ENCODE assay signal across 33 cellular contexts in genomic region chr14:74424606-74425005, GRCh38. TPM values are rescaled to one million over a fixed set of nuclear protein-coding genes. Genes with fewer than 3 reads are reported as not detected.
"Had no signal": no experiment of that assay in that cellular context is flagged by ENCODE, and none has a peak within 500 bp of the region (broad histone marks: within the 10 kb centered on the region; RNA-seq: fewer than 3 reads in every experiment).

No MANE protein-coding gene starts in this region.

- ATAC-seq: activated naive CD4-positive, alpha-beta T cell treated with anti-CD3 and anti-CD28 coated beads, Interleukin-2, amount 50 U/mL, for 72 hours; activated T-cell treated with anti-CD3 and anti-CD28 coated beads, Interleukin-2, amount 50 U/mL, for 72 hours; foreskin keratinocyte; gastrocnemius medialis; T-helper 17 cell had no signal

- H3K4me1 Mint-ChIP-seq: T-helper 17 cell had no signal

- H3K9me3 Mint-ChIP-seq: activated CD4-positive, alpha-beta memory T cell treated with anti-CD3 and anti-CD28 coated beads, Interleukin-2, amount 10 ng/mL, durations not matched to agents 7 days and 5 days; activated CD4-positive, alpha-beta T cell treated with anti-CD3 and anti-CD28 coated beads, Interleukin-2, amount 10 ng/mL, durations not matched to agents 7 days and 5 days; activated naive CD4-positive, alpha-beta T cell treated with anti-CD3 and anti-CD28 coated beads, Interleukin-2, amount 10 ng/mL, durations not matched to agents 7 days and 5 days; activated naive CD4-positive, alpha-beta T cell treated with anti-CD3 and anti-CD28 coated beads, Interleukin-2, amount 50 U/mL, for 72 hours; activated naive CD8-positive, alpha-beta T cell treated with anti-CD3 and anti-CD28 coated beads, Interleukin-2, amount 10 ng/mL, durations not matched to agents 7 days and 5 days; activated T-cell treated with anti-CD3 and anti-CD28 coated beads, Interleukin-2, amount 50 U/mL, for 24 hours; dendritic cell treated with granulocyte-macrophage colony-stimulating factor and Interleukin-4, amounts not matched to agents 40 ng/mL and 50 ng/mL, for 4 days; T-helper 2 cell treated with Interferon-gamma antibody and Interleukin-4, amounts not matched to agents 5 μg/mL and 100 μg/mL, for 36 hours had no signal

- H3K27ac ChIP-seq: ascending aorta, brain microvascular endothelial cell, coronary artery, dorsolateral prefrontal cortex, esophagus muscularis mucosa, foreskin keratinocyte, gastrocnemius medialis, heart left ventricle, WERI-Rb-1 had no signal

- DNase-seq: activated CD4-positive, alpha-beta memory T cell treated with anti-CD3 and anti-CD28 coated beads, Interleukin-2, amount 10 ng/mL, durations not matched to agents 7 days and 5 days; activated CD4-positive, alpha-beta T cell treated with anti-CD3 and anti-CD28 coated beads for 1 hour; activated CD4-positive, alpha-beta T cell treated with anti-CD3 and anti-CD28 coated beads for 4 hours; activated CD4-positive, alpha-beta T cell treated with anti-CD3 and anti-CD28 coated beads, Interleukin-2, amount 10 ng/mL, durations not matched to agents 7 days and 5 days; activated CD4-positive, alpha-beta T cell treated with anti-CD3 and anti-CD28 coated beads, Interleukin-2, amount 50 U/mL, for 4 hours; activated CD8-positive, alpha-beta memory T cell treated with anti-CD3 and anti-CD28 coated beads, Interleukin-2, amount 50 U/mL, for 48 hours; activated gamma-delta T cell; activated naive CD4-positive, alpha-beta T cell; activated naive CD4-positive, alpha-beta T cell treated with anti-CD3 and anti-CD28 coated beads, Interleukin-2, amount 10 ng/mL, durations not matched to agents 7 days and 5 days; activated naive CD8-positive, alpha-beta T cell treated with anti-CD3 and anti-CD28 coated beads, Interleukin-2, amount 10 ng/mL, durations not matched to agents 7 days and 5 days; activated T-cell treated with anti-CD3 and anti-CD28 coated beads for 4 hours; activated T-cell treated with anti-CD3 and anti-CD28 coated beads, Interleukin-2, amount 50 U/mL, for 24 hours; activated T-cell treated with anti-CD3 and anti-CD28 coated beads, Interleukin-2, amount 50 U/mL, for 72 hours; brain microvascular endothelial cell; central memory CD4-positive, alpha-beta T cell; cerebellar nuclear complex; dorsolateral prefrontal cortex; effector memory CD4-positive, alpha-beta T cell; erythroblast; foreskin keratinocyte; gastrocnemius medialis; glutamatergic neuron; heart left ventricle; T-helper 1 cell; T-helper 17 cell; T1000; WERI-Rb-1 had no signal

- H3K36me3 Mint-ChIP-seq: activated naive CD4-positive, alpha-beta T cell treated with anti-CD3 and anti-CD28 coated beads, Interleukin-2, amount 10 ng/mL, durations not matched to agents 7 days and 5 days; activated naive CD4-positive, alpha-beta T cell treated with anti-CD3 and anti-CD28 coated beads, Interleukin-2, amount 50 U/mL, for 72 hours; activated naive CD8-positive, alpha-beta T cell treated with anti-CD3 and anti-CD28 coated beads, Interleukin-2, amount 10 ng/mL, durations not matched to agents 7 days and 5 days had no signal

- H3K4me1 ChIP-seq: ascending aorta, foreskin keratinocyte, gastrocnemius medialis had no signal

- H3K27ac Mint-ChIP-seq: activated CD4-positive, alpha-beta memory T cell treated with anti-CD3 and anti-CD28 coated beads, Interleukin-2, amount 10 ng/mL, durations not matched to agents 7 days and 5 days; activated CD4-positive, alpha-beta T cell treated with anti-CD3 and anti-CD28 coated beads, Interleukin-2, amount 10 ng/mL, durations not matched to agents 7 days and 5 days; activated naive CD4-positive, alpha-beta T cell treated with anti-CD3 and anti-CD28 coated beads, Interleukin-2, amount 10 ng/mL, durations not matched to agents 7 days and 5 days; activated naive CD4-positive, alpha-beta T cell treated with anti-CD3 and anti-CD28 coated beads, Interleukin-2, amount 50 U/mL, for 72 hours; activated naive CD8-positive, alpha-beta T cell treated with anti-CD3 and anti-CD28 coated beads, Interleukin-2, amount 10 ng/mL, durations not matched to agents 7 days and 5 days; activated T-cell treated with anti-CD3 and anti-CD28 coated beads, Interleukin-2, amount 50 U/mL, for 24 hours; activated T-cell treated with anti-CD3 and anti-CD28 coated beads, Interleukin-2, amount 50 U/mL, for 72 hours; dendritic cell treated with granulocyte-macrophage colony-stimulating factor and Interleukin-4, amounts not matched to agents 40 ng/mL and 50 ng/mL, for 4 days; T-helper 17 cell; T-helper 2 cell treated with Interferon-gamma antibody and Interleukin-4, amounts not matched to agents 5 μg/mL and 100 μg/mL, for 36 hours had no signal

- H3K36me3 ChIP-seq: ascending aorta, brain microvascular endothelial cell, esophagus muscularis mucosa, gastrocnemius medialis, heart left ventricle, WERI-Rb-1 had no signal

- H3K4me3 Mint-ChIP-seq: activated CD4-positive, alpha-beta memory T cell treated with anti-CD3 and anti-CD28 coated beads, Interleukin-2, amount 10 ng/mL, durations not matched to agents 7 days and 5 days; activated CD4-positive, alpha-beta T cell treated with anti-CD3 and anti-CD28 coated beads, Interleukin-2, amount 10 ng/mL, durations not matched to agents 7 days and 5 days; activated naive CD4-positive, alpha-beta T cell treated with anti-CD3 and anti-CD28 coated beads, Interleukin-2, amount 10 ng/mL, durations not matched to agents 7 days and 5 days; activated naive CD8-positive, alpha-beta T cell treated with anti-CD3 and anti-CD28 coated beads, Interleukin-2, amount 10 ng/mL, durations not matched to agents 7 days and 5 days; activated T-cell treated with anti-CD3 and anti-CD28 coated beads, Interleukin-2, amount 50 U/mL, for 24 hours; activated T-cell treated with anti-CD3 and anti-CD28 coated beads, Interleukin-2, amount 50 U/mL, for 72 hours; dendritic cell treated with granulocyte-macrophage colony-stimulating factor and Interleukin-4, amounts not matched to agents 40 ng/mL and 50 ng/mL, for 4 days; T-helper 17 cell; T-helper 2 cell treated with Interferon-gamma antibody and Interleukin-4, amounts not matched to agents 5 μg/mL and 100 μg/mL, for 36 hours had no signal

- H3K27me3 ChIP-seq: ascending aorta had no signal

- H3K4me3 ChIP-seq: ascending aorta, coronary artery, esophagus muscularis mucosa, gastrocnemius medialis, heart left ventricle had no signal

- H3K9me3 ChIP-seq: ascending aorta, esophagus muscularis mucosa, gastrocnemius medialis had no signal

RNA-seq across cellular contexts. Expression of gene SYNDIG1L, which starts 1.4 kb away (rescaled TPM):
- total RNA-seq: activated CD4-positive, alpha-beta memory T cell treated with anti-CD3 and anti-CD28 coated beads, Interleukin-2, amount 10 ng/mL, durations not matched to agents 7 days and 5 days; activated CD4-positive, alpha-beta T cell treated with anti-CD3 and anti-CD28 coated beads, Interleukin-2, amount 10 ng/mL, durations not matched to agents 7 days and 5 days; activated naive CD4-positive, alpha-beta T cell treated with anti-CD3 and anti-CD28 coated beads, Interleukin-2, amount 50 U/mL, for 72 hours; activated naive CD8-positive, alpha-beta T cell treated with anti-CD3 and anti-CD28 coated beads, Interleukin-2, amount 10 ng/mL, durations not matched to agents 7 days and 5 days; activated T-cell treated with anti-CD3 and anti-CD28 coated beads, Interleukin-2, amount 50 U/mL, for 72 hours; ascending aorta; foreskin keratinocyte; gastrocnemius medialis; T-helper 17 cell had no signal
